24 cellular contexts compared by ENCODE assay signal in genomic region chr11:67776834-67777530, GRCh38.
"Had no signal": no experiment of that assay in that cellular context is flagged by ENCODE, and none has a peak within 500 bp of the region (broad histone marks: within the 10 kb centered on the region; RNA-seq: fewer than 3 reads in every experiment).

No MANE protein-coding gene starts in this region.

- H3K27ac ChIP-seq: brain microvascular endothelial cell, colonic mucosa, gastrocnemius medialis, neutrophil, pancreas, testis had no signal

- H3K4me1 Mint-ChIP-seq: activated B cell treated with CpG ODN at 0.5 μM for 24 hours; activated CD4-positive, alpha-beta memory T cell treated with anti-CD3 and anti-CD28 coated beads, Interleukin-2, amount 10 ng/mL, durations not matched to agents 7 days and 5 days; activated CD8-positive, alpha-beta memory T cell treated with anti-CD3 and anti-CD28 coated beads, Interleukin-2, amount 10 ng/mL, durations not matched to agents 7 days and 5 days; memory B cell; naive thymus-derived CD4-positive, alpha-beta T cell; stimulated activated memory B cell treated with anti-CD40 and anti-IgM and Interleukin-4, amounts not matched to agents 10 μg/mL and 1 μg/mL and 100 μg/mL, for 72 hours had no signal

- H3K27ac Mint-ChIP-seq: activated B cell treated with CpG ODN at 0.5 μM for 24 hours; activated CD4-positive, alpha-beta memory T cell treated with anti-CD3 and anti-CD28 coated beads, Interleukin-2, amount 10 ng/mL, durations not matched to agents 7 days and 5 days; activated CD8-positive, alpha-beta memory T cell treated with anti-CD3 and anti-CD28 coated beads, Interleukin-2, amount 10 ng/mL, durations not matched to agents 7 days and 5 days; activated naive CD4-positive, alpha-beta T cell treated with anti-CD3 and anti-CD28 coated beads for 36 hours; immature natural killer cell; memory B cell; naive thymus-derived CD4-positive, alpha-beta T cell; stimulated activated memory B cell treated with anti-CD40 and anti-IgM and Interleukin-4, amounts not matched to agents 10 μg/mL and 1 μg/mL and 100 μg/mL, for 72 hours; type B pancreatic cell had no signal

- H3K9me3 Mint-ChIP-seq: activated B cell treated with CpG ODN at 0.5 μM for 24 hours; activated CD4-positive, alpha-beta memory T cell treated with anti-CD3 and anti-CD28 coated beads, Interleukin-2, amount 10 ng/mL, durations not matched to agents 7 days and 5 days; activated naive CD4-positive, alpha-beta T cell treated with anti-CD3 and anti-CD28 coated beads for 36 hours; immature natural killer cell; memory B cell; stimulated activated memory B cell treated with anti-CD40 and anti-IgM and Interleukin-4, amounts not matched to agents 10 μg/mL and 1 μg/mL and 100 μg/mL, for 72 hours; type B pancreatic cell had no signal

- H3K4me1 ChIP-seq: colonic mucosa, gastrocnemius medialis, pancreas, testis had no signal

- H3K4me3 ChIP-seq: colonic mucosa, gastrocnemius medialis, pancreas, testis had no signal

- H3K4me3 Mint-ChIP-seq: activated B cell treated with CpG ODN at 0.5 μM for 24 hours; activated CD4-positive, alpha-beta memory T cell treated with anti-CD3 and anti-CD28 coated beads, Interleukin-2, amount 10 ng/mL, durations not matched to agents 7 days and 5 days; activated CD8-positive, alpha-beta memory T cell treated with anti-CD3 and anti-CD28 coated beads, Interleukin-2, amount 10 ng/mL, durations not matched to agents 7 days and 5 days; activated naive CD4-positive, alpha-beta T cell treated with anti-CD3 and anti-CD28 coated beads for 36 hours; immature natural killer cell; memory B cell; naive thymus-derived CD4-positive, alpha-beta T cell; stimulated activated memory B cell treated with anti-CD40 and anti-IgM and Interleukin-4, amounts not matched to agents 10 μg/mL and 1 μg/mL and 100 μg/mL, for 72 hours; type B pancreatic cell had no signal

- H3K36me3 ChIP-seq: brain microvascular endothelial cell, colonic mucosa, gastrocnemius medialis, neutrophil, pancreas had no signal

- H3K27me3 ChIP-seq: brain microvascular endothelial cell, colonic mucosa, gastrocnemius medialis, pancreas, testis had no signal

- H3K36me3 Mint-ChIP-seq: activated CD8-positive, alpha-beta memory T cell treated with anti-CD3 and anti-CD28 coated beads, Interleukin-2, amount 10 ng/mL, durations not matched to agents 7 days and 5 days; immature natural killer cell; memory B cell; naive thymus-derived CD4-positive, alpha-beta T cell; stimulated activated memory B cell treated with anti-CD40 and anti-IgM and Interleukin-4, amounts not matched to agents 10 μg/mL and 1 μg/mL and 100 μg/mL, for 72 hours; type B pancreatic cell had no signal

- DNase-seq: activated B cell treated with CpG ODN at 0.5 μM for 24 hours; activated CD4-positive, alpha-beta memory T cell treated with anti-CD3 and anti-CD28 coated beads, Interleukin-2, amount 10 ng/mL, durations not matched to agents 7 days and 5 days; activated CD4-positive, alpha-beta T cell treated with anti-CD3 and anti-CD28 coated beads for 4 hours; activated CD8-positive, alpha-beta memory T cell treated with anti-CD3 and anti-CD28 coated beads, Interleukin-2, amount 10 ng/mL, durations not matched to agents 7 days and 5 days; activated naive CD4-positive, alpha-beta T cell treated with anti-CD3 and anti-CD28 coated beads for 36 hours; aorta; brain microvascular endothelial cell; central memory CD4-positive, alpha-beta T cell; colonic mucosa; erythroblast; gastrocnemius medialis; head of caudate nucleus; immature natural killer cell; kidney glomerular epithelial cell; left ventricle myocardium superior; naive thymus-derived CD4-positive, alpha-beta T cell; pancreas; stimulated activated CD4-positive, alpha-beta T cell treated with anti-CD3 and anti-CD28 coated beads, Interleukin-4, amount 100 ng/mL, for 24 hours; testis had no signal

- H3K9me3 ChIP-seq: colonic mucosa, gastrocnemius medialis, neutrophil, pancreas, testis had no signal

- ATAC-seq: activated CD8-positive, alpha-beta memory T cell treated with anti-CD3 and anti-CD28 coated beads, Interleukin-2, amount 10 ng/mL, durations not matched to agents 7 days and 5 days; gastrocnemius medialis; left ventricle myocardium superior; naive thymus-derived CD4-positive, alpha-beta T cell; pancreas; sciatic nerve; stimulated activated memory B cell treated with anti-CD40 and anti-IgM and Interleukin-4, amounts not matched to agents 10 μg/mL and 1 μg/mL and 100 μg/mL, for 72 hours had no signal
